Comparison of ENCODE assay signal across 1 cellular context in the genomic region with DNA sequence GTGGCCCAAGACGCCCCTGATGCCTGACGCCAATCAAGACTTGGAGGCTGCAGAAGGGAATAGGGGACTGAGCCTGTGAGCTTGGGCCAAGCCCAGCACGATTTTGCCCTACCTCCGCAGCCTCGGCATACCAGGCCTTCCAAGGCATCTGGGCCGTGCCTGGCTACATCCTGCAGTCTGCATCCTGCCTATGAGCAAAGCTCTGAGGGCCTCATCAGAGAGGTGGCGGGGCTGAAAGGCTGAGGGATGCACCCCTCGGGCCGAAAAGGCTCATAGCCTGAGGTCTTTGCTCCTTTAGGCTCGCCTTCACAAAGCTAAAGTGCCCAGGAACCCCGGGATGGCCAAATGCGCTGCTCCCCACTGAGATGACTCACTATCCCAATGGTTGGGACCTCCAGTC.
A peak's percentile ranks its signal among the peaks of the same experiment; 100 is the strongest.
TF ChIP-seq lines count a peak whose summit lies in the region.

No MANE protein-coding gene starts in this region.

TF ChIP-seq in H1, 55 proteins besides CTCF, POLR2A, EP300 and RAD21:
- 0 out of 2 replicates have a peak, but pooled peaks have one; percentile 10 for TF ChIP-seq TEAD4 (IDR thresholded peaks at IDR 0.05; ENCODE audit: low read depth, low read length)
- TF ChIP-seq SIX5 (IDR thresholded peaks at IDR 0.05; ENCODE audit: low read depth, low read length) = no peak
